ENCODE assay signal across 8 cellular contexts in genomic region chr7:156892086-156892800, GRCh38. TPM values are rescaled to one million over a fixed set of nuclear protein-coding genes. Genes with fewer than 3 reads are reported as not detected.
A peak's percentile ranks its signal among the peaks of the same experiment; 100 is the strongest.
DNase-seq lines count a peak whose midpoint lies in the region; TF ChIP-seq lines count a peak whose summit lies in the region.

No MANE protein-coding gene starts in this region.

- H2AK5ac ChIP-seq in mesenchymal stem cell (ENCODE audit: low read length, severe bottlenecking), result no peak overlapping the region

- peaks cover 13% of the 10 kb centered on the region for H3K36me3 Mint-ChIP-seq in activated CD4-positive, alpha-beta T cell treated with anti-CD3 and anti-CD28 coated beads, Interleukin-2, amount 10 ng/mL, durations not matched to agents 7 days and 5 days (ENCODE audit: low read depth)

- peaks cover 5% of the 10 kb centered on the region for H3K9me3 Mint-ChIP-seq in activated CD4-positive, alpha-beta T cell treated with anti-CD3 and anti-CD28 coated beads, Interleukin-2, amount 10 ng/mL, durations not matched to agents 7 days and 5 days

- H3K27me3 ChIP-seq in mesenchymal stem cell (ENCODE audit: control insufficient read depth in 1 of 2, insufficient read depth in 1 of 2, low read length in 2 of 2), result no peaks in the 10 kb centered on the region

- peak overlapping the region in 1 of 2 experiments; percentile 14 for H3K4ac ChIP-seq in mesenchymal stem cell (ENCODE audit: low read depth in 1 of 2, low read length in 2 of 2)

- no peak overlapping the region for H4K8ac ChIP-seq in mesenchymal stem cell (ENCODE audit: low read length)

- H3K9me3 ChIP-seq in HEK293 (ENCODE audit: control insufficient read depth, insufficient read depth, low read depth, low read length) (no peaks in the 10 kb centered on the region), mesenchymal stem cell (ENCODE audit: control insufficient read depth, low read length) (no peaks in the 10 kb centered on the region)

- no peaks in the 10 kb centered on the region for H3K27me3 Mint-ChIP-seq in activated CD4-positive, alpha-beta T cell treated with anti-CD3 and anti-CD28 coated beads, Interleukin-2, amount 10 ng/mL, durations not matched to agents 7 days and 5 days

- peak overlapping the region; percentile 88 for H3K4me3 Mint-ChIP-seq in activated CD4-positive, alpha-beta T cell treated with anti-CD3 and anti-CD28 coated beads, Interleukin-2, amount 10 ng/mL, durations not matched to agents 7 days and 5 days

- peak overlapping the region; percentile 95 for H3K27ac Mint-ChIP-seq in activated CD4-positive, alpha-beta T cell treated with anti-CD3 and anti-CD28 coated beads, Interleukin-2, amount 10 ng/mL, durations not matched to agents 7 days and 5 days

- peak overlapping the region; percentile 80 for H3K4me3 ChIP-seq in HEK293 (ENCODE audit: low read depth, low read length)
- peak overlapping the region; percentile 83 to 99 for H3K4me3 ChIP-seq in mesenchymal stem cell (ENCODE audit: insufficient read depth in 1 of 2, low read depth in 1 of 2, low read length in 2 of 2)

- peaks cover 47% of the 10 kb centered on the region for H3K4me1 Mint-ChIP-seq in activated CD4-positive, alpha-beta T cell treated with anti-CD3 and anti-CD28 coated beads, Interleukin-2, amount 10 ng/mL, durations not matched to agents 7 days and 5 days

- no peak overlapping the region for H2BK120ac ChIP-seq in mesenchymal stem cell (ENCODE audit: low read depth, low read length)

- H3K14ac ChIP-seq in mesenchymal stem cell (ENCODE audit: low read length in 2 of 2), result peak overlapping the region in 1 of 2 experiments; percentile 85

- H3K9ac ChIP-seq in mesenchymal stem cell (ENCODE audit: low read length), result peak overlapping the region; percentile 79

- peak overlapping the region in 1 of 2 experiments; percentile 35 for H3K18ac ChIP-seq in mesenchymal stem cell (ENCODE audit: low read depth in 1 of 2, low read length in 2 of 2)

- H3K4me2 ChIP-seq in mesenchymal stem cell (ENCODE audit: low read length, poor library complexity, severe bottlenecking), result peak overlapping the region; percentile 85

- peaks cover 15% of the 10 kb centered on the region for H3K79me1 ChIP-seq in mesenchymal stem cell (replicated peaks; ENCODE audit: low read length, poor library complexity, severe bottlenecking)

- H3K23ac ChIP-seq in mesenchymal stem cell (ENCODE audit: low read length in 2 of 2), result peak overlapping the region in 1 of 2 experiments; percentile 64

- CTCF ChIA-PET in HEK293 (lab: Yijun Ruan, JAX), result interaction anchor here (0.8 kb wide), 1 partner anchor 16 kb away, joined by 3 read pairs; no protein-coding TSS in a partner anchor
- CTCF ChIA-PET in activated CD4-positive, alpha-beta T cell treated with anti-CD3 and anti-CD28 coated beads, Interleukin-2, amount 10 ng/mL, durations not matched to agents 7 days and 5 days (lab: Charles Lee), result interaction anchor here (1.0 to 1.6 kb wide), 2 partner anchors 8 to 14 kb away, joined by 3 to 11 read pairs; no protein-coding TSS in a partner anchor

- DNase-seq in GM10266 (ENCODE audit: extremely low spot score) (peak; percentile 58), NCI-H1436 treated with DMSO at 0.1 percent for 48 hours (lab: John Stamatoyannopoulos, UW) (peak; percentile 1), ecto neural progenitor cell (ENCODE audit: low spot score) (peak; percentile 82), mesenchymal stem cell (peak; percentile 20), NCI-H1694 (lab: John Stamatoyannopoulos, UW) (no peak)
- peak; percentile 65 for DNase-seq in activated CD4-positive, alpha-beta T cell treated with anti-CD3 and anti-CD28 coated beads, Interleukin-2, amount 10 ng/mL, durations not matched to agents 7 days and 5 days
- DNase-seq in stimulated activated CD8-positive, alpha-beta memory T cell treated with anti-CD3 and anti-CD28 coated beads, Interleukin-15, amount 100 ng/mL, for 4 hours (ENCODE audit: low read depth in 2 of 2), result peak; percentile 39 to 45

- WGBS in mesenchymal stem cell, result 2% methylated on average over 38 of the region's 57 CpGs

- POLR2A ChIA-PET in HEK293 (lab: Yijun Ruan, JAX), result interaction anchor here (1.5 to 2.0 kb wide), 2 partner anchors 58 to 122 kb away, joined by 5 to 9 read pairs; partner anchors contain the start of gene NOM1
- POLR2A ChIA-PET in activated CD4-positive, alpha-beta T cell treated with anti-CD3 and anti-CD28 coated beads, Interleukin-2, amount 10 ng/mL, durations not matched to agents 7 days and 5 days (lab: Charles Lee), result no interaction called here

- H4K91ac ChIP-seq in mesenchymal stem cell (ENCODE audit: low read length), result no peak overlapping the region

- TF ChIP-seq CTCF in GM10266 (IDR thresholded peaks at IDR 0.05; ENCODE audit: control insufficient read depth, insufficient read depth, low read depth, missing control alignments) (no peak), HEK293 (tag by site-specific recombination; IDR thresholded peaks at IDR 0.05) (no peak)

- H3K27ac ChIP-seq in HEK293 (ENCODE audit: extremely low read depth, low read depth, low read length) (peak overlapping the region; percentile 76; the same call in 1 of the 2 replicates), mesenchymal stem cell (ENCODE audit: low read length, poor library complexity, severe bottlenecking) (no peak overlapping the region)

- H2BK5ac ChIP-seq in mesenchymal stem cell (ENCODE audit: low read depth, low read length, poor library complexity, severe bottlenecking), result no peak overlapping the region

- H2BK15ac ChIP-seq in mesenchymal stem cell (ENCODE audit: low read depth, poor library complexity, severe bottlenecking), result no peak overlapping the region

- peaks cover 3% of the 10 kb centered on the region; the same call in 1 of the 2 replicates for H3K4me1 ChIP-seq in HEK293 (ENCODE audit: control insufficient read depth, insufficient read depth, low read length)
- H3K4me1 ChIP-seq in mesenchymal stem cell (ENCODE audit: control insufficient read depth, insufficient read depth, low read depth, low read length), result no peaks in the 10 kb centered on the region

- peak overlapping the region; percentile 74 for H2AFZ ChIP-seq in mesenchymal stem cell (ENCODE audit: low read depth, low read length)

- H3K36me3 ChIP-seq in HEK293 (ENCODE audit: control insufficient read depth in 2 of 2, insufficient read depth in 1 of 2, low read length in 2 of 2) (no peaks in the 10 kb centered on the region), mesenchymal stem cell (ENCODE audit: control insufficient read depth in 1 of 2, insufficient read depth in 2 of 2, low read depth in 1 of 2, low read length in 2 of 2) (no peaks in the 10 kb centered on the region)

- H2BK12ac ChIP-seq in mesenchymal stem cell (ENCODE audit: low read length in 2 of 2), result peak overlapping the region in 1 of 2 experiments; percentile 48

TF ChIP-seq in HEK293, 187 proteins besides CTCF, POLR2A, EP300 and RAD21 (continues in another document):
- TF ChIP-seq ZNF580 (tag by site-specific recombination; IDR thresholded peaks at IDR 0.05) (no peak), SP7 (tag by site-specific recombination; IDR thresholded peaks at IDR 0.05) (no peak), SP3 (tag by site-specific recombination; IDR thresholded peaks at IDR 0.05) (no peak; the same call in 1 of the 2 replicates), KLF10 (tag by site-specific recombination; IDR thresholded peaks at IDR 0.05) (peak; percentile 67), ZNF350 (tag by site-specific recombination; IDR thresholded peaks at IDR 0.05) (no peak), ZNF558 (tag by site-specific recombination; IDR thresholded peaks at IDR 0.05) (no peak), HOXC10 (CRISPR knock-in tag; IDR thresholded peaks at IDR 0.05) (0 out of 2 replicates have a peak, but pooled peaks have one; percentile 33), ZNF302 (tag by site-specific recombination; IDR thresholded peaks at IDR 0.05; ENCODE audit: low read depth) (no peak), ZSCAN18 (tag by site-specific recombination; IDR thresholded peaks at IDR 0.05) (0 out of 2 replicates have a peak, but pooled peaks have one; percentile 9)
- TF ChIP-seq, protein P1, sequence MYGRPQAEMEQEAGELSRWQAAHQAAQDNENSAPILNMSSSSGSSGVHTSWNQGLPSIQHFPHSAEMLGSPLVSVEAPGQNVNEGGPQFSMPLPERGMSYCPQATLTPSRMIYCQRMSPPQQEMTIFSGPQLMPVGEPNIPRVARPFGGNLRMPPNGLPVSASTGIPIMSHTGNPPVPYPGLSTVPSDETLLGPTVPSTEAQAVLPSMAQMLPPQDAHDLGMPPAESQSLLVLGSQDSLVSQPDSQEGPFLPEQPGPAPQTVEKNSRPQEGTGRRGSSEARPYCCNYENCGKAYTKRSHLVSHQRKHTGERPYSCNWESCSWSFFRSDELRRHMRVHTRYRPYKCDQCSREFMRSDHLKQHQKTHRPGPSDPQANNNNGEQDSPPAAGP (tag by site-specific recombination; IDR thresholded peaks at IDR 0.05), result peak; percentile 23; the same call in 1 of the 2 replicates

RNA-seq across cellular contexts. Expression of gene LMBR1, which starts 0.7 kb away (rescaled TPM):
- total RNA-seq in activated CD4-positive, alpha-beta T cell treated with anti-CD3 and anti-CD28 coated beads, Interleukin-2, amount 10 ng/mL, durations not matched to agents 7 days and 5 days, result 10 to 100 TPM; 38.8 to 43.5 TPM
- 19.1 TPM for polyA plus RNA-seq in mesenchymal stem cell (2013, experiment 1 of 2)
- 20.0 TPM for polyA plus RNA-seq in mesenchymal stem cell (2013, experiment 2 of 2)

RNA-seq across cellular contexts. Expression of gene NOM1, which starts 57.3 kb away (rescaled TPM):
- 10 to 100 TPM; 27.2 to 28.6 TPM for total RNA-seq in activated CD4-positive, alpha-beta T cell treated with anti-CD3 and anti-CD28 coated beads, Interleukin-2, amount 10 ng/mL, durations not matched to agents 7 days and 5 days
- polyA plus RNA-seq in mesenchymal stem cell (2013, experiment 1 of 2), result 8.6 TPM
- 7.6 TPM for polyA plus RNA-seq in mesenchymal stem cell (2013, experiment 2 of 2)
